8 cellular contexts compared by ENCODE assay signal in genomic region chr16:10938844-10939648, GRCh38. TPM values are rescaled to one million over a fixed set of nuclear protein-coding genes. Genes with fewer than 3 reads are reported as not detected.
DNase-seq lines count a peak whose midpoint lies in the region; ATAC-seq and TF ChIP-seq lines count a peak whose summit lies in the region.

No MANE protein-coding gene starts in this region.

- H3K4me1 Mint-ChIP-seq in CD4-positive, CD25-positive, alpha-beta regulatory T cell: peaks cover 30 to 90% (median 66%) of the 10 kb centered on the region in 4 donors
- peaks cover 34% of the 10 kb centered on the region for H3K4me1 Mint-ChIP-seq in neural crest cell

- peaks cover 0 to 1% (median 0%) of the 10 kb centered on the region in 7 donors for H3K9me3 Mint-ChIP-seq in CD4-positive, CD25-positive, alpha-beta regulatory T cell
- no peaks in the 10 kb centered on the region for H3K9me3 Mint-ChIP-seq in neural crest cell

- H3K4me3 ChIP-seq in CD4-positive, CD25-positive, alpha-beta regulatory T cell (ENCODE audit: low read depth, low read length): peak overlapping the region; percentile 87
- H3K4me3 ChIP-seq in dorsolateral prefrontal cortex (peak overlapping the region in 49 of 59 donors; percentile 1 to 94 (median 79)), foreskin fibroblast (ENCODE audit: low read depth in 1 of 2, low read length in 2 of 2) (peak overlapping the region in 1 of 2 donors; percentile 88)

- H3K27ac ChIP-seq in CD4-positive, CD25-positive, alpha-beta regulatory T cell (ENCODE audit: insufficient read depth, low read length, poor library complexity, severe bottlenecking): no peak overlapping the region
- H3K27ac ChIP-seq in dorsolateral prefrontal cortex: peak overlapping the region in 29 of 59 donors; percentile 1 to 86 (median 43)

- intact Hi-C loops in dorsolateral prefrontal cortex (cut with DNase I): no loop called here

- H3K9me3 ChIP-seq in CD4-positive, CD25-positive, alpha-beta regulatory T cell (ENCODE audit: control insufficient read depth in 2 of 2, low read length in 2 of 2): no peaks in the 10 kb centered on the region

- no peaks in the 10 kb centered on the region for H3K27me3 ChIP-seq in CD4-positive, CD25-positive, alpha-beta regulatory T cell (ENCODE audit: control insufficient read depth, insufficient read depth, low read length)
- H3K27me3 ChIP-seq in dorsolateral prefrontal cortex: no peaks in the 10 kb centered on the region

- H3K36me3 Mint-ChIP-seq in CD4-positive, CD25-positive, alpha-beta regulatory T cell: peaks cover 5% of the 10 kb centered on the region
- peaks cover 3% of the 10 kb centered on the region for H3K36me3 Mint-ChIP-seq in neural crest cell (ENCODE audit: low read depth)

- no peaks in the 10 kb centered on the region for H3K27me3 Mint-ChIP-seq in CD4-positive, CD25-positive, alpha-beta regulatory T cell
- no peaks in the 10 kb centered on the region for H3K27me3 Mint-ChIP-seq in neural crest cell (ENCODE audit: low read depth)

- ATAC-seq in CD4-positive, CD25-positive, alpha-beta regulatory T cell (ENCODE audit: low read depth in 2 of 2): no peak
- ATAC-seq in GM21737 (IDR thresholded peaks at IDR 0.05; ENCODE audit: unreplicated experiment): no peak

- TF ChIP-seq CTCF in dorsolateral prefrontal cortex (IDR thresholded peaks at IDR 0.05 in 54 of 56, conservative IDR thresholded peaks at IDR 0.05 in 2 of 56; ENCODE audit: low read depth in 1 of 56, partially characterized antibody in 56 of 56): no peak
- no peak for TF ChIP-seq CTCF in neural crest cell (conservative IDR thresholded peaks at IDR 0.05)
- no peak for TF ChIP-seq CTCF in foreskin fibroblast (IDR thresholded peaks at IDR 0.05; ENCODE audit: low read depth, low read length)

- peaks cover 5% of the 10 kb centered on the region for H3K36me3 ChIP-seq in CD4-positive, CD25-positive, alpha-beta regulatory T cell (ENCODE audit: control insufficient read depth, insufficient read depth, low read length)

- peak overlapping the region; percentile 38 to 94 (median 59) for H3K27ac Mint-ChIP-seq in CD4-positive, CD25-positive, alpha-beta regulatory T cell
- no peak overlapping the region for H3K27ac Mint-ChIP-seq in neural crest cell (ENCODE audit: unreplicated experiment)

- peak overlapping the region; percentile 90 to 98 (median 94) for H3K4me3 Mint-ChIP-seq in CD4-positive, CD25-positive, alpha-beta regulatory T cell
- peak overlapping the region; percentile 94 for H3K4me3 Mint-ChIP-seq in neural crest cell

- no peak for DNase-seq in CD4-positive, CD25-positive, alpha-beta regulatory T cell
- DNase-seq in MV-4-11 (lab: John Stamatoyannopoulos, UW) (peak; percentile 17), dorsolateral prefrontal cortex (no peak), neural crest cell (ENCODE audit: low read depth, low spot score) (no peak), A172 (ENCODE audit: low spot score) (no peak), foreskin fibroblast (no peak), SIG-M5 treated with dmso at 0.1 percent for 504 hours (lab: John Stamatoyannopoulos, UW; ENCODE audit: unreplicated experiment) (no peak)

- H3K4me1 ChIP-seq in CD4-positive, CD25-positive, alpha-beta regulatory T cell (ENCODE audit: control insufficient read depth, insufficient read depth, low read length, poor library complexity, severe bottlenecking): peaks cover 74% of the 10 kb centered on the region

RNA-seq across cellular contexts. Expression of gene DEXI, which starts 3.2 kb away (rescaled TPM):
- 15.7 TPM for total RNA-seq in CD4-positive, CD25-positive, alpha-beta regulatory T cell
- 10 to 100 TPM; 49.4 to 53.5 (median 51.8) TPM for polyA plus RNA-seq in CD4-positive, CD25-positive, alpha-beta regulatory T cell
- total RNA-seq in dorsolateral prefrontal cortex (10 to 100 TPM; 40.9 to 88.1 (median 56.7) TPM), neural crest cell (35.6 and 38.3 TPM in 2 replicates)
- 65.9 and 66.5 TPM in 2 replicates for total RNA-seq in A172 (2014; rRNA removed; shearing (Covaris generic))

RNA-seq across cellular contexts. Expression of gene CLEC16A, which starts 5.3 kb away (rescaled TPM):
- 38.9 TPM for total RNA-seq in CD4-positive, CD25-positive, alpha-beta regulatory T cell
- 10 to 100 TPM; 11.8 to 16.0 (median 12.1) TPM for polyA plus RNA-seq in CD4-positive, CD25-positive, alpha-beta regulatory T cell
- total RNA-seq in dorsolateral prefrontal cortex (10 to 100 TPM; 40.5 to 75.1 (median 58.1) TPM), neural crest cell (21.3 and 26.0 TPM in 2 replicates)
- 13.3 and 17.3 TPM in 2 replicates for total RNA-seq in A172 (2014; rRNA removed; shearing (Covaris generic))
